In genomic region chr1:186289943-186290560, GRCh38 we compare ENCODE assay signal across 1 cellular context.
TF ChIP-seq lines count a peak whose summit lies in the region.

No MANE protein-coding gene starts in this region.

TF ChIP-seq in IMR-90, 13 proteins besides CTCF, POLR2A, EP300 and RAD21:
- TF ChIP-seq CEBPB (IDR thresholded peaks at IDR 0.05; ENCODE audit: low read depth, low read length) (peak; percentile 43; the same call in 1 of the 2 replicates), CHD1 (IDR thresholded peaks at IDR 0.05; ENCODE audit: low read depth, low read length) (no peak)
